Comparison of ENCODE assay signal across 10 cellular contexts in genomic region chr1:149942207-149942606, GRCh38. TPM values are rescaled to one million over a fixed set of nuclear protein-coding genes. Genes with fewer than 3 reads are reported as not detected.
DNase-seq lines count a peak whose midpoint lies in the region; ATAC-seq and TF ChIP-seq lines count a peak whose summit lies in the region.
"Had no signal": no experiment of that assay in that cellular context is flagged by ENCODE, and none has a peak within 500 bp of the region (broad histone marks: within the 10 kb centered on the region; RNA-seq: fewer than 3 reads in every experiment).

No MANE protein-coding gene starts in this region.

- DNase-seq in AG08395 (ENCODE audit: low spot score) (peak; percentile 21), colonic mucosa (no peak), medulla oblongata (ENCODE audit: extremely low spot score) (peak; percentile 64), Peyer's patch (no peak), HPDE6-E6E7 (ENCODE audit: extremely low spot score) (no peak), coronary artery (ENCODE audit: low spot score) (no peak)
- DNase-seq: activated CD4-positive, alpha-beta T cell treated with anti-CD3 and anti-CD28 coated beads, Interleukin-2, amount 10 ng/mL, durations not matched to agents 24 days and 14 days; NCI-H1092 had no signal

- peak overlapping the region in 1 of 2 donors; percentile 28 for H3K9ac ChIP-seq in colonic mucosa (ENCODE audit: low read depth in 2 of 2, low read length in 2 of 2)

- TF ChIP-seq POLR2A in Peyer's patch (IDR thresholded peaks at IDR 0.05), result no peak

- intact Hi-C loops in colonic mucosa (cut with DNase I), result no loop called here

- H3K9me3 ChIP-seq in KOPT-K1 (ENCODE audit: insufficient read depth, low read length, poor library complexity, severe bottlenecking), result no peaks in the 10 kb centered on the region
- no peaks in the 10 kb centered on the region for H3K9me3 ChIP-seq in colonic mucosa
- no peaks in the 10 kb centered on the region for H3K9me3 ChIP-seq in Peyer's patch

- peaks cover 8% of the 10 kb centered on the region; the same call in 1 of the 2 replicates for H3K36me3 ChIP-seq in KOPT-K1 (ENCODE audit: insufficient read depth, low read length)
- no peaks in the 10 kb centered on the region for H3K36me3 ChIP-seq in colonic mucosa
- peaks cover 0 to 34% (median 0%) of the 10 kb centered on the region in 3 donors for H3K36me3 ChIP-seq in Peyer's patch

- H3K4me1 ChIP-seq in colonic mucosa, result peaks cover 13% of the 10 kb centered on the region
- peaks cover 0 to 21% (median 8%) of the 10 kb centered on the region in 4 donors for H3K4me1 ChIP-seq in Peyer's patch

- peak overlapping the region; percentile 58 for H3K27ac ChIP-seq in KOPT-K1 (ENCODE audit: low read depth, low read length, poor library complexity, severe bottlenecking)
- H3K27ac ChIP-seq in colonic mucosa, result peak overlapping the region; percentile 64
- peak overlapping the region in 1 of 4 donors; percentile 14 for H3K27ac ChIP-seq in Peyer's patch
- no peak overlapping the region for H3K27ac ChIP-seq in coronary artery

- ATAC-seq in GM21526 (IDR thresholded peaks at IDR 0.05; ENCODE audit: low FRiP score, unreplicated experiment), result no peak

- no peaks in the 10 kb centered on the region for H3K27me3 ChIP-seq in colonic mucosa
- H3K27me3 ChIP-seq in Peyer's patch, result no peaks in the 10 kb centered on the region

- TF ChIP-seq CTCF in colonic mucosa (IDR thresholded peaks at IDR 0.05) (peak; percentile 29), Peyer's patch (IDR thresholded peaks at IDR 0.05) (peak in 1 of 6 experiments; percentile 11), coronary artery (IDR thresholded peaks at IDR 0.05) (no peak)

- H3K4me3 ChIP-seq in colonic mucosa, result no peak overlapping the region
- no peak overlapping the region for H3K4me3 ChIP-seq in Peyer's patch
- H3K4me3 ChIP-seq in coronary artery, result no peak overlapping the region

RNA-seq across cellular contexts. Expression of gene MTMR11, which starts 5.5 kb away (rescaled TPM):
- total RNA-seq in colonic mucosa (100 to 1,000 TPM; 168 to 188 TPM), Peyer's patch (100 to 1,000 TPM in 3 of 4 donors, 10 to 100 TPM in 1; 47.9 to 210 (median 175) TPM)

RNA-seq across cellular contexts. Expression of gene SF3B4, which starts 14.6 kb away (rescaled TPM):
- 10 to 100 TPM; 42.2 to 66.1 TPM for total RNA-seq in colonic mucosa
- 10 to 100 TPM; 21.0 to 32.2 (median 28.2) TPM for total RNA-seq in Peyer's patch

RNA-seq across cellular contexts. Expression of gene SV2A, which starts 24.6 kb away (rescaled TPM):
- total RNA-seq in colonic mucosa (1 to 10 TPM in 1 of 2 donors, under 1 TPM in 1; 0.89 to 1.5 TPM), Peyer's patch (1 to 10 TPM in 3 of 4 donors, under 1 TPM in 1; 0.70 to 3.3 (median 2.2) TPM)

RNA-seq across cellular contexts. Expression of gene BOLA1, which starts 42.8 kb away (rescaled TPM):
- 10 to 100 TPM; 12.8 to 21.1 TPM for total RNA-seq in colonic mucosa
- 10 to 100 TPM in 3 of 4 donors, 1 to 10 TPM in 1; 9.1 to 37.8 (median 22.1) TPM for total RNA-seq in Peyer's patch

Comparison
In these comparisons a context has a peak if more than half of its experiments do, and no peak if none do; other contexts are left out.
1. DNase-seq: peak in AG08395 (single experiment) and medulla oblongata (single experiment); none in colonic mucosa (single experiment), Peyer's patch (0 of 3), HPDE6-E6E7 (single experiment) and coronary artery (single experiment).
2. H3K27ac ChIP-seq: peak in KOPT-K1 (single experiment) and colonic mucosa (single experiment); none in coronary artery (0 of 2).